ENCODE assay signal across 18 cellular contexts in the genomic region with DNA sequence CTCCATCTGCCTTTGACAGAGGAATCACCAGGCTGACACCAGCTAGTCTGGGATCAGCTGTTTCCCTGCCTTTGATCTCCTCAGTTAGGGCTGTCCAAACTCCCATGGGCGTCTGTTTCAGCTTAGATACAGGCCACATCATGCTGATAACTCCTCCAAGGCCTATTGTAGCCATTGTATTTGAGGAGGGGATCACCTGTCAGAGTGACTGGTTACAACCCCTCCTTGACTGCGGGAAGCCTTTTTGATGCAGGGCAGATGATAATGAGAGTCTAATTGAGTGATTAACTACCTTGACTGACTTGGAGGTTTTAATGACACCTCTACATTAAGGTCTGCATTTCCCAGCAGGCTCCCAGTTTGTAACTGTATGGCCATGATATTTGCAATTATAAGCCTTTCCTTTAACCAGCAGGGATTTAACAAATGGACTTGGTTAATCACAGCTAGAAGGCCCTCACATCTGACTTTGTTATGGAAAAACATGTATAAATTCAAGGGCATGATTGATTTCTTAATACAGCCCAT.
DNase-seq lines count a peak whose midpoint lies in the region; ATAC-seq and TF ChIP-seq lines count a peak whose summit lies in the region.
"Had no signal": no experiment of that assay in that cellular context is flagged by ENCODE, and none has a peak within 500 bp of the region (broad histone marks: within the 10 kb centered on the region; RNA-seq: fewer than 3 reads in every experiment).

No MANE protein-coding gene starts in this region.

- no peak for TF ChIP-seq CTCF in cardiac muscle cell (IDR thresholded peaks at IDR 0.05; ENCODE audit: low read depth, low read length)
- TF ChIP-seq CTCF in progenitor cell of endocrine pancreas (IDR thresholded peaks at IDR 0.05; ENCODE audit: unreplicated experiment): no peak

- H3K9ac ChIP-seq in iPS-20b (ENCODE audit: low read depth, low read length): no peak overlapping the region

- ATAC-seq in naive thymus-derived CD4-positive, alpha-beta T cell: no peak
- ATAC-seq: activated T-cell treated with anti-CD3 and anti-CD28 coated beads, Interleukin-2, amount 50 U/mL, for 72 hours had no signal

- H3K27ac ChIP-seq in cardiac muscle cell: peak overlapping the region; percentile 27
- H3K27ac ChIP-seq in iPS-20b (ENCODE audit: low read length): no peak overlapping the region
- no peak overlapping the region for H3K27ac ChIP-seq in naive thymus-derived CD4-positive, alpha-beta T cell (ENCODE audit: low read depth, low read length)
- H3K27ac ChIP-seq: tibial artery had no signal

- peak in 1 of 2 donors; percentile 38 for DNase-seq in cardiac muscle cell (ENCODE audit: low read depth in 1 of 2, low spot score in 1 of 2)
- DNase-seq in cardiac septum (ENCODE audit: low spot score): no peak
- peak; percentile 95 for DNase-seq in NCI-H345 (lab: John Stamatoyannopoulos, UW)
- DNase-seq in naive thymus-derived CD4-positive, alpha-beta T cell: no peak
- DNase-seq in D341Med (ENCODE audit: low spot score): no peak
- DNase-seq in HuH-7.5 (ENCODE audit: low spot score): no peak
- DNase-seq in progenitor cell of endocrine pancreas (ENCODE audit: low spot score, unreplicated experiment): no peak
- DNase-seq: activated CD4-positive, alpha-beta memory T cell treated with anti-CD3 and anti-CD28 coated beads for 36 hours; activated T-cell treated with anti-CD3 and anti-CD28 coated beads, Interleukin-2, amount 50 U/mL, for 72 hours; CD4-positive, CD25-positive, alpha-beta regulatory T cell; EL; mammary epithelial cell; NCI-H774; occipital lobe; tibial artery had no signal

- H3K4me3 ChIP-seq in cardiac muscle cell (no peak overlapping the region), iPS-20b (ENCODE audit: low read length) (peak overlapping the region; percentile 52)
- H3K4me3 ChIP-seq in naive thymus-derived CD4-positive, alpha-beta T cell (ENCODE audit: low read length): no peak overlapping the region
- H3K4me3 ChIP-seq: HAP-1, tibial artery had no signal

- no peaks in the 10 kb centered on the region for H3K4me1 Mint-ChIP-seq in naive thymus-derived CD4-positive, alpha-beta T cell
- H3K4me1 Mint-ChIP-seq in progenitor cell of endocrine pancreas (ENCODE audit: low read depth): peaks cover 7% of the 10 kb centered on the region
- H3K4me1 Mint-ChIP-seq: CD4-positive, CD25-positive, alpha-beta regulatory T cell; central memory CD8-positive, alpha-beta T cell had no signal

- no peaks in the 10 kb centered on the region for H3K36me3 Mint-ChIP-seq in naive thymus-derived CD4-positive, alpha-beta T cell
- no peaks in the 10 kb centered on the region for H3K36me3 Mint-ChIP-seq in progenitor cell of endocrine pancreas (ENCODE audit: insufficient read depth)
- H3K36me3 Mint-ChIP-seq: activated CD4-positive, alpha-beta memory T cell treated with anti-CD3 and anti-CD28 coated beads for 36 hours; CD4-positive, CD25-positive, alpha-beta regulatory T cell had no signal

- peaks cover 0 to 7% (median 4%) of the 10 kb centered on the region in 11 donors for H3K9me3 Mint-ChIP-seq in naive thymus-derived CD4-positive, alpha-beta T cell
- H3K9me3 Mint-ChIP-seq in progenitor cell of endocrine pancreas (ENCODE audit: low read depth): no peaks in the 10 kb centered on the region
- H3K9me3 Mint-ChIP-seq: activated CD4-positive, alpha-beta memory T cell treated with anti-CD3 and anti-CD28 coated beads for 36 hours had no signal

- H3K27ac Mint-ChIP-seq in naive thymus-derived CD4-positive, alpha-beta T cell: no peak overlapping the region
- H3K27ac Mint-ChIP-seq in progenitor cell of endocrine pancreas: no peak overlapping the region
- H3K27ac Mint-ChIP-seq: activated CD4-positive, alpha-beta memory T cell treated with anti-CD3 and anti-CD28 coated beads for 36 hours; activated T-cell treated with anti-CD3 and anti-CD28 coated beads, Interleukin-2, amount 50 U/mL, for 72 hours; CD4-positive, CD25-positive, alpha-beta regulatory T cell had no signal

- H3K36me3 ChIP-seq in cardiac muscle cell: no peaks in the 10 kb centered on the region
- no peaks in the 10 kb centered on the region for H3K36me3 ChIP-seq in iPS-20b (ENCODE audit: insufficient read depth, low read depth, low read length)
- no peaks in the 10 kb centered on the region for H3K36me3 ChIP-seq in naive thymus-derived CD4-positive, alpha-beta T cell (ENCODE audit: control insufficient read depth in 2 of 3, insufficient read depth in 3 of 3, low read length in 3 of 3)
- H3K36me3 ChIP-seq: HAP-1, tibial artery had no signal

- POLR2A ChIA-PET in naive thymus-derived CD4-positive, alpha-beta T cell (lab: Charles Lee): no interaction called here

- H3K4me1 ChIP-seq in cardiac muscle cell (ENCODE audit: low read depth): peaks cover 20% of the 10 kb centered on the region
- H3K4me1 ChIP-seq in iPS-20b (ENCODE audit: insufficient read depth, low read length): peaks cover 25% of the 10 kb centered on the region; the same call in 1 of the 2 replicates
- H3K4me1 ChIP-seq in naive thymus-derived CD4-positive, alpha-beta T cell (ENCODE audit: control insufficient read depth in 2 of 2, insufficient read depth in 2 of 2, low read length in 2 of 2): no peaks in the 10 kb centered on the region
- H3K4me1 ChIP-seq: HAP-1, tibial artery had no signal

- intact Hi-C loops in cardiac septum (cut with DNase I): no loop called here
- intact Hi-C loops in naive thymus-derived CD4-positive, alpha-beta T cell (cut with micrococcal nuclease): no loop called here

- H3K4me3 Mint-ChIP-seq in naive thymus-derived CD4-positive, alpha-beta T cell: no peak overlapping the region
- no peak overlapping the region for H3K4me3 Mint-ChIP-seq in progenitor cell of endocrine pancreas (ENCODE audit: low read depth)
- H3K4me3 Mint-ChIP-seq: activated CD4-positive, alpha-beta memory T cell treated with anti-CD3 and anti-CD28 coated beads for 36 hours; activated T-cell treated with anti-CD3 and anti-CD28 coated beads, Interleukin-2, amount 50 U/mL, for 72 hours; CD4-positive, CD25-positive, alpha-beta regulatory T cell; central memory CD8-positive, alpha-beta T cell had no signal

- H3K27me3 ChIP-seq in cardiac muscle cell: no peaks in the 10 kb centered on the region
- peaks cover 76% of the 10 kb centered on the region for H3K27me3 ChIP-seq in iPS-20b (ENCODE audit: insufficient read depth, low read length)
- no peaks in the 10 kb centered on the region for H3K27me3 ChIP-seq in naive thymus-derived CD4-positive, alpha-beta T cell (ENCODE audit: control insufficient read depth in 2 of 2, insufficient read depth in 2 of 2, low read length in 2 of 2)
- H3K27me3 ChIP-seq: tibial artery had no signal

- no peaks in the 10 kb centered on the region for H3K27me3 Mint-ChIP-seq in naive thymus-derived CD4-positive, alpha-beta T cell
- H3K27me3 Mint-ChIP-seq in progenitor cell of endocrine pancreas: peaks cover 8% of the 10 kb centered on the region
- H3K27me3 Mint-ChIP-seq: activated CD4-positive, alpha-beta memory T cell treated with anti-CD3 and anti-CD28 coated beads for 36 hours; CD4-positive, CD25-positive, alpha-beta regulatory T cell; central memory CD8-positive, alpha-beta T cell had no signal

- no peaks in the 10 kb centered on the region for H3K9me3 ChIP-seq in cardiac muscle cell (ENCODE audit: low read depth)
- no peaks in the 10 kb centered on the region for H3K9me3 ChIP-seq in iPS-20b (ENCODE audit: insufficient read depth, low read depth, low read length)
- H3K9me3 ChIP-seq in naive thymus-derived CD4-positive, alpha-beta T cell (ENCODE audit: control insufficient read depth in 2 of 3, low read length in 3 of 3): no peaks in the 10 kb centered on the region
- H3K9me3 ChIP-seq: HAP-1, tibial artery had no signal

- CTCF ChIA-PET in naive thymus-derived CD4-positive, alpha-beta T cell (lab: Charles Lee): no interaction called here
